Comparison of ENCODE assay signal across 1 cellular context in genomic region chr6:34393191-34393967, GRCh38.
TF ChIP-seq lines count a peak whose summit lies in the region.

No MANE protein-coding gene starts in this region.

TF ChIP-seq in A549, 52 proteins besides CTCF, POLR2A, EP300 and RAD21 (continued from another document):
- no peak for TF ChIP-seq E2F6 (IDR thresholded peaks at IDR 0.05; ENCODE audit: borderline replicate concordance, low read depth)
